Comparison of ENCODE assay signal across 24 cellular contexts in genomic region chr10:22719406-22720042, GRCh38.
"Had no signal": no experiment of that assay in that cellular context is flagged by ENCODE, and none has a peak within 500 bp of the region (broad histone marks: within the 10 kb centered on the region; RNA-seq: fewer than 3 reads in every experiment).

No MANE protein-coding gene starts in this region.

- ATAC-seq: activated CD4-positive, alpha-beta T cell treated with anti-CD3 and anti-CD28 coated beads for 36 hours; esophagus mucosa; naive thymus-derived CD4-positive, alpha-beta T cell; stimulated activated naive B cell treated with anti-CD40 and anti-IgM and Interleukin-4, amounts not matched to agents 10 μg/mL and 1 μg/mL and 100 μg/mL, for 72 hours had no signal

- H3K4me3 ChIP-seq: breast epithelium, heart left ventricle, ovary, right lobe of liver, skin epidermis, stomach, thyroid gland, upper lobe of left lung, vagina had no signal

- DNase-seq: activated CD4-positive, alpha-beta T cell treated with anti-CD3 and anti-CD28 coated beads for 36 hours; activated CD4-positive, alpha-beta T cell treated with anti-CD3 and anti-CD28 coated beads, Interleukin-2, amount 50 U/mL, for 48 hours; activated CD4-positive, CD25-positive, alpha-beta regulatory T cell; activated CD8-positive, alpha-beta memory T cell treated with anti-CD3 and anti-CD28 coated beads for 24 hours; activated effector memory CD4-positive, alpha-beta T cell treated with anti-CD3 and anti-CD28 coated beads, Interleukin-2, amount 50 U/mL, for 16 hours; activated naive CD4-positive, alpha-beta T cell treated with anti-CD3 and anti-CD28 coated beads, Interleukin-2, amount 10 ng/mL, durations not matched to agents 7 days and 5 days; central memory CD4-positive, alpha-beta T cell; endodermal cell; heart left ventricle; hypothalamus; immature natural killer cell; kidney; naive thymus-derived CD4-positive, alpha-beta T cell; ovary; stimulated activated CD4-positive, alpha-beta T cell treated with anti-CD3 and anti-CD28 coated beads, Interleukin-1b, Interleukin-23, amount 100 ng/mL, for 48 hours; stimulated activated naive B cell treated with anti-CD40 and anti-IgM and Interleukin-4, amounts not matched to agents 10 μg/mL and 1 μg/mL and 100 μg/mL, for 72 hours; stomach; thyroid gland; upper lobe of left lung had no signal

- H3K9me3 ChIP-seq: breast epithelium, heart left ventricle, ovary, right lobe of liver, stomach, thyroid gland, upper lobe of left lung, vagina had no signal

- H3K27ac ChIP-seq: breast epithelium, heart left ventricle, ovary, right lobe of liver, skin epidermis, stomach, thyroid gland, upper lobe of left lung, vagina had no signal

- FAIRE-seq: kidney had no signal

- H3K36me3 ChIP-seq: breast epithelium, heart left ventricle, ovary, right lobe of liver, stomach, thyroid gland, upper lobe of left lung, vagina had no signal
